Comparison of ENCODE assay signal across 8 cellular contexts in genomic region chrX:123962794-123963373, GRCh38. TPM values are rescaled to one million over a fixed set of nuclear protein-coding genes. Genes with fewer than 3 reads are reported as not detected.
DNase-seq lines count a peak whose midpoint lies in the region; ATAC-seq, FAIRE-seq and TF ChIP-seq lines count a peak whose summit lies in the region.

No MANE protein-coding gene starts in this region.

- H3K27ac ChIP-seq in ACC112 (ENCODE audit: low read depth, low read length): peak overlapping the region; percentile 99
- H3K27ac ChIP-seq in smooth muscle cell (ENCODE audit: low read depth): peak overlapping the region; percentile 99

- peaks cover 6% of the 10 kb centered on the region for H3F3A ChIP-seq in smooth muscle cell (ENCODE audit: low read depth)

- peaks cover 29 to 35% (median 33%) of the 10 kb centered on the region in 3 donors for H3K27me3 Mint-ChIP-seq in immature natural killer cell (ENCODE audit: low read depth in 3 of 3)

- H3K4me1 ChIP-seq in ACC112 (ENCODE audit: control insufficient read depth, insufficient read depth, low read length, unreplicated experiment) (peaks cover 12% of the 10 kb centered on the region), smooth muscle cell (ENCODE audit: low read depth) (peaks cover 15% of the 10 kb centered on the region)

- no peak for FAIRE-seq in bronchial epithelial cell (lab: Jason Lieb, UNC)

- 35% methylated on average over 22 of the region's 22 CpGs for WGBS in smooth muscle cell (ENCODE audit: low lambda C conversion rate)

- peak overlapping the region; percentile 93 to 99 (median 98) for H3K4me3 Mint-ChIP-seq in immature natural killer cell

- H3K9me3 ChIP-seq in smooth muscle cell (replicated peaks; ENCODE audit: low read depth): no peaks in the 10 kb centered on the region

- TF ChIP-seq CTCF in WI38 (IDR thresholded peaks at IDR 0.05; ENCODE audit: low read depth, low read length): no peak
- TF ChIP-seq CTCF in bronchial epithelial cell (IDR thresholded peaks at IDR 0.05; ENCODE audit: insufficient read depth, low read length, severe bottlenecking): no peak
- no peak for TF ChIP-seq CTCF in smooth muscle cell (IDR thresholded peaks at IDR 0.05; ENCODE audit: borderline replicate concordance, insufficient read depth, poor library complexity, severe bottlenecking)

- ATAC-seq in GM18907 (IDR thresholded peaks at IDR 0.05; ENCODE audit: unreplicated experiment) (peak; percentile 56), HG03175 (IDR thresholded peaks at IDR 0.05; ENCODE audit: unreplicated experiment) (peak; percentile 53)

- H4K20me1 ChIP-seq in smooth muscle cell (ENCODE audit: low read depth): peaks cover 42% of the 10 kb centered on the region

- DNase-seq in NCI-H2227 (lab: John Stamatoyannopoulos, UW; ENCODE audit: unreplicated experiment) (peak; percentile 93), bronchial epithelial cell (ENCODE audit: low read depth) (peak; percentile 89), immature natural killer cell (peak; percentile 86 to 90 (median 89)), smooth muscle cell (lab: John Stamatoyannopoulos, UW; ENCODE audit: unreplicated experiment) (peak; percentile 31)

- no peaks in the 10 kb centered on the region for H3K36me3 ChIP-seq in ACC112 (ENCODE audit: insufficient read depth, low read length)
- H3K36me3 ChIP-seq in bronchial epithelial cell (ENCODE audit: control insufficient read depth, insufficient read depth, low read length): no peaks in the 10 kb centered on the region
- no peaks in the 10 kb centered on the region for H3K36me3 ChIP-seq in smooth muscle cell (ENCODE audit: low read depth)

- peaks cover 0 to 3% (median 0%) of the 10 kb centered on the region in 6 donors for H3K9me3 Mint-ChIP-seq in immature natural killer cell

- H3K79me2 ChIP-seq in ACC112 (ENCODE audit: control insufficient read depth, insufficient read depth, low read length, unreplicated experiment): peaks cover 59% of the 10 kb centered on the region
- H3K79me2 ChIP-seq in smooth muscle cell (ENCODE audit: low read depth): peaks cover 46% of the 10 kb centered on the region

- H3K4me3 ChIP-seq in ACC112 (ENCODE audit: low read depth, low read length) (peak overlapping the region; percentile 97), WI38 (ENCODE audit: low read depth, low read length) (peak overlapping the region; percentile 65), bronchial epithelial cell (ENCODE audit: low read depth, low read length) (peak overlapping the region; percentile 70), smooth muscle cell (peak overlapping the region; percentile 89)

- peak overlapping the region; percentile 95 to 100 (median 99) for H3K27ac Mint-ChIP-seq in immature natural killer cell

- peak overlapping the region; percentile 98 for H3K9ac ChIP-seq in smooth muscle cell (ENCODE audit: low read depth)

- H3K4me1 Mint-ChIP-seq in immature natural killer cell: peaks cover 45 to 63% of the 10 kb centered on the region in 2 donors

- H3K36me3 Mint-ChIP-seq in immature natural killer cell: peaks cover 0 to 8% (median 0%) of the 10 kb centered on the region in 3 donors

- peak overlapping the region; percentile 89 for H3K4me2 ChIP-seq in smooth muscle cell

- H3K27me3 ChIP-seq in ACC112 (ENCODE audit: insufficient read depth, low read length) (no peaks in the 10 kb centered on the region), bronchial epithelial cell (ENCODE audit: control insufficient read depth, insufficient read depth, low read length) (no peaks in the 10 kb centered on the region), smooth muscle cell (ENCODE audit: low read depth) (no peaks in the 10 kb centered on the region)

- no peak overlapping the region for H2AFZ ChIP-seq in ACC112 (ENCODE audit: low read length, unreplicated experiment)
- no peak overlapping the region for H2AFZ ChIP-seq in smooth muscle cell (ENCODE audit: low read depth)

RNA-seq across cellular contexts. Expression of gene STAG2, which starts 1.4 kb away (rescaled TPM):
- total RNA-seq in bronchial epithelial cell (90.8 and 95.1 TPM in 2 replicates), smooth muscle cell (62.4 and 68.7 TPM in 2 replicates)
- polyA plus RNA-seq in immature natural killer cell (10 to 100 TPM; 40.2 to 62.1 (median 52.5) TPM), smooth muscle cell (14.3 and 14.5 TPM in 2 replicates)

Comparison
In these comparisons a context has a peak if more than half of its experiments do, and no peak if none do; other contexts are left out.
1. Peak in every context shown above with its lines: DNase-seq, ATAC-seq, H3K4me3 ChIP-seq and H3K27ac ChIP-seq.
2. DNase-seq: peak in every context shown above with its lines; median percentile 93 in NCI-H2227; 89 in bronchial epithelial cell; 89 in immature natural killer cell; 31 in smooth muscle cell.